8 cellular contexts compared by ENCODE assay signal in genomic region chr17:36601303-36602029, GRCh38. TPM values are rescaled to one million over a fixed set of nuclear protein-coding genes. Genes with fewer than 3 reads are reported as not detected.
DNase-seq lines count a peak whose midpoint lies in the region; ATAC-seq and TF ChIP-seq lines count a peak whose summit lies in the region.

Gene MRM1, plus strand, starts transcription at chr17:36601583. Its CDS starts 228 bp downstream, at chr17:36601811.

- H3K4me1 ChIP-seq in upper lobe of right lung = peaks cover 13% of the 10 kb centered on the region

- no peaks in the 10 kb centered on the region for H3K27me3 Mint-ChIP-seq in progenitor cell of endocrine pancreas

- peaks cover 19% of the 10 kb centered on the region for H3K4me1 Mint-ChIP-seq in progenitor cell of endocrine pancreas (ENCODE audit: low read depth)

- DNase-seq in GM12865 (ENCODE audit: low read depth) = peak; percentile 97
- peak; percentile 49 for DNase-seq in NCI-H1436 treated with DMSO at 0.1 percent for 48 hours (lab: John Stamatoyannopoulos, UW)
- DNase-seq in amniotic epithelial cell (ENCODE audit: low read depth) = peak; percentile 79
- peak; percentile 95 for DNase-seq in left cardiac atrium
- peak; percentile 90 for DNase-seq in progenitor cell of endocrine pancreas (ENCODE audit: low spot score, unreplicated experiment)
- peak; percentile 97 for DNase-seq in upper lobe of right lung

- no peaks in the 10 kb centered on the region for H3K9me3 Mint-ChIP-seq in progenitor cell of endocrine pancreas (ENCODE audit: low read depth)

- H3K9me3 ChIP-seq in upper lobe of right lung = no peaks in the 10 kb centered on the region

- peak within 1 kb of the TSS; percentile 89 for H3K27ac ChIP-seq in upper lobe of right lung

- H3K36me3 Mint-ChIP-seq in progenitor cell of endocrine pancreas (ENCODE audit: insufficient read depth) = peaks cover 5% of the 10 kb centered on the region

- peak within 1 kb of the TSS; percentile 80 for H3K27ac Mint-ChIP-seq in progenitor cell of endocrine pancreas

- peak within 1 kb of the TSS; percentile 94 for H3K4me3 ChIP-seq in GM12865 (ENCODE audit: low read depth, low read length)
- peak within 1 kb of the TSS; percentile 85 for H3K4me3 ChIP-seq in upper lobe of right lung

- TF ChIP-seq CTCF in GM12865 (IDR thresholded peaks at IDR 0.05; ENCODE audit: insufficient read depth, low read depth, low read length, missing control alignments) = peak; percentile 23
- no peak for TF ChIP-seq CTCF in progenitor cell of endocrine pancreas (IDR thresholded peaks at IDR 0.05; ENCODE audit: unreplicated experiment)
- TF ChIP-seq CTCF in upper lobe of right lung (IDR thresholded peaks at IDR 0.05) = no peak

- intact Hi-C loops in T-helper 1 cell treated with Interleukin-12 subunit alpha and Interleukin-12 subunit beta and Interleukin-4 antibody, amounts not matched to agents 30 ng/mL and 1 ng/mL, for 36 hours (cut with micrococcal nuclease) = loop anchor here (1.0 to 5.0 kb wide), 7 partner anchors 10 to 1006 kb away; partner anchors contain the start of genes AATF, DHRS11, GGNBP2 and SYNRG
- intact Hi-C loops in left cardiac atrium (cut with DNase I) (no loop called here), upper lobe of right lung (cut with DNase I) (no loop called here)

- H3K36me3 ChIP-seq in upper lobe of right lung = no peaks in the 10 kb centered on the region

- no peaks in the 10 kb centered on the region for H3K27me3 ChIP-seq in upper lobe of right lung

- peak within 1 kb of the TSS; percentile 86 for H3K4me3 Mint-ChIP-seq in progenitor cell of endocrine pancreas (ENCODE audit: low read depth)

- ATAC-seq in HG02623 (IDR thresholded peaks at IDR 0.05; ENCODE audit: unreplicated experiment) (peak; percentile 78), left cardiac atrium (peak; percentile 95), upper lobe of right lung (peak; percentile 96)

RNA-seq across cellular contexts. Expression of gene MRM1, which starts in this region (rescaled TPM):
- 10.3 and 10.6 TPM in 2 replicates for total RNA-seq in T-helper 1 cell treated with Interleukin-12 subunit alpha and Interleukin-12 subunit beta and Interleukin-4 antibody, amounts not matched to agents 30 ng/mL and 1 ng/mL, for 36 hours
- total RNA-seq in left cardiac atrium = 1 to 10 TPM; 3.8 to 6.8 TPM
- 6.6 and 7.1 TPM in 2 replicates for total RNA-seq in progenitor cell of endocrine pancreas
- total RNA-seq in upper lobe of right lung = 5.6 TPM

Comparison
In these comparisons a context has a peak if more than half of its experiments do, and no peak if none do; other contexts are left out.
1. Peak in every context shown above with its lines: DNase-seq, ATAC-seq, H3K4me3 ChIP-seq and H3K27ac ChIP-seq.